In the genomic region with DNA sequence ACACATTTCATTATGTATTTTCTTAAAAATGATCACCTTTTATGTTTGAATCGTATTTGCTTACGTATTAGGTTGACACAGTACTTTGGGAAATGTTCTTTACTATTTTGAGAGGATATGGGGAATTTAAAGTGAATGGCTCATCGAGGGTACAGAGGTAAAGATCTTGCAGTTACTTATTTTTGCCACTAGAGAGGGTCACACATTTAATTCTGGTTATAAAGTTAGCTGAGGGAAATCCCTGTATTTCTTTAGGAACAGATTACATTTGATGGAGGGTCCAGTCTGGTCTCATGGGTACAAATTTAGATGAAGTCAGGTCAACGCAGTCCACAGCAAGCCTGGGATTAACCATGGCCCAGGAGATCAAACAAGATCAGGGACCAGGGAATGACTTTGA, we compare ENCODE assay signal across 14 cellular contexts. TPM values are rescaled to one million over a fixed set of nuclear protein-coding genes. Genes with fewer than 3 reads are reported as not detected.
DNase-seq lines count a peak whose midpoint lies in the region; ATAC-seq, FAIRE-seq and TF ChIP-seq lines count a peak whose summit lies in the region.
"Had no signal": no experiment of that assay in that cellular context is flagged by ENCODE, and none has a peak within 500 bp of the region (broad histone marks: within the 10 kb centered on the region; RNA-seq: fewer than 3 reads in every experiment).

No MANE protein-coding gene starts in this region.

- H3K27ac ChIP-seq in H9 (ENCODE audit: insufficient read length, low read depth, low read length) = no peak overlapping the region
- no peak overlapping the region for H3K27ac ChIP-seq in keratinocyte (ENCODE audit: control insufficient read depth, insufficient read depth, low read length)

- no peak overlapping the region for H4K8ac ChIP-seq in H9 (replicated peaks; ENCODE audit: insufficient read length, low read depth, low read length)

- no peaks in the 10 kb centered on the region for H3K9me3 ChIP-seq in H9 (ENCODE audit: control insufficient read depth, low read depth, low read length)
- no peaks in the 10 kb centered on the region for H3K9me3 ChIP-seq in keratinocyte (ENCODE audit: control insufficient read depth, low read depth, low read length)

- H3T11ph ChIP-seq in H9 (ENCODE audit: low read length) = no peak overlapping the region

- H3K36me3 Mint-ChIP-seq in CD14-positive monocyte (peaks cover 1 to 3% of the 10 kb centered on the region in 2 donors), H9 (ENCODE audit: insufficient read depth in 1 of 3, low read depth in 3 of 3) (no peaks in the 10 kb centered on the region)

- no CpG with 5 or more reads among the region's 4 CpGs for WGBS in H9 (ENCODE audit: extremely low coverage, insufficient read length, low lambda C conversion rate)

- H3K27me3 Mint-ChIP-seq in CD14-positive monocyte (ENCODE audit: low read depth in 3 of 3) (no peaks in the 10 kb centered on the region), H9 (ENCODE audit: low read depth) (no peaks in the 10 kb centered on the region)
- H3K27me3 Mint-ChIP-seq: stimulated activated memory B cell treated with anti-CD40 and anti-IgM and Interleukin-4, amounts not matched to agents 10 μg/mL and 1 μg/mL and 100 μg/mL, for 72 hours had no signal

- TF ChIP-seq CTCF in CD14-positive monocyte (IDR thresholded peaks at IDR 0.05) = peak; percentile 33
- TF ChIP-seq CTCF in H9 (conservative IDR thresholded peaks at IDR 0.05) = peak; percentile 57
- TF ChIP-seq CTCF in keratinocyte (optimal IDR thresholded peaks at IDR 0.05 in 1 of 3, IDR thresholded peaks at IDR 0.05 in 1 of 3, conservative IDR thresholded peaks at IDR 0.05 in 1 of 3; ENCODE audit: extremely low read depth in 1 of 3, insufficient read depth in 2 of 3, low read length in 3 of 3) = no peak

- H3K79me1 ChIP-seq in H9 (ENCODE audit: insufficient read depth, low read depth, low read length, poor library complexity, severe bottlenecking) = no peaks in the 10 kb centered on the region

- H3K9me1 ChIP-seq in keratinocyte (ENCODE audit: control insufficient read depth, extremely low read depth, insufficient read depth, low read length) = no peaks in the 10 kb centered on the region

- H3K23me2 ChIP-seq in H9 (ENCODE audit: insufficient read length, low read depth, low read length, poor library complexity, severe bottlenecking) = no peaks in the 10 kb centered on the region

- H3K4ac ChIP-seq in H9 (ENCODE audit: low read depth, low read length) = no peak overlapping the region

- H2BK15ac ChIP-seq in H9 (ENCODE audit: low read depth, low read length) = no peak overlapping the region

- H2AK5ac ChIP-seq in H9 (ENCODE audit: insufficient read length, low read length) = no peak overlapping the region

- peaks cover 0 to 4% of the 10 kb centered on the region in 2 experiments for H3K36me3 ChIP-seq in keratinocyte (ENCODE audit: control insufficient read depth in 2 of 2, extremely low read depth in 1 of 2, insufficient read depth in 2 of 2, low read length in 2 of 2)

- H3K9me3 Mint-ChIP-seq in CD14-positive monocyte = no peaks in the 10 kb centered on the region
- no peaks in the 10 kb centered on the region for H3K9me3 Mint-ChIP-seq in H9
- H3K9me3 Mint-ChIP-seq: stimulated activated memory B cell treated with anti-CD40 and anti-IgM and Interleukin-4, amounts not matched to agents 10 μg/mL and 1 μg/mL and 100 μg/mL, for 72 hours had no signal

- H3K9ac ChIP-seq in H9 (ENCODE audit: extremely low read depth, insufficient read length, low read length) (no peak overlapping the region), keratinocyte (ENCODE audit: control insufficient read depth, extremely low read depth, insufficient read depth, low read length) (no peak overlapping the region)

- DNase-seq in CD14-positive monocyte (ENCODE audit: low spot score) (no peak), H9 (no peak), keratinocyte (ENCODE audit: low read depth, low spot score) (no peak), NCI-H446 treated with DMSO at 0.1 percent for 48 hours (lab: John Stamatoyannopoulos, UW) (no peak), H4 (ENCODE audit: low spot score) (no peak), NOMO-1 treated with DMSO at 0.1 percent for 48 hours (lab: John Stamatoyannopoulos, UW; ENCODE audit: unreplicated experiment) (no peak)
- DNase-seq: anterior cingulate cortex, NCI-H1930 had no signal

- intact Hi-C loops in CD14-positive monocyte (cut with micrococcal nuclease) = no loop called here

- no peak overlapping the region for H3K4me3 ChIP-seq in keratinocyte (ENCODE audit: control insufficient read depth in 2 of 3, extremely low read depth in 1 of 3, insufficient read depth in 2 of 3, low read depth in 1 of 3, low read length in 3 of 3)
- H3K4me3 ChIP-seq: smooth muscle cell had no signal

- H4K5ac ChIP-seq in H9 (ENCODE audit: insufficient read length, low read depth, low read length) = no peak overlapping the region

- FAIRE-seq in TTC549 (lab: Jason Lieb, UNC) = peak; percentile 93
- peak; percentile 59 for FAIRE-seq in keratinocyte (lab: Jason Lieb, UNC)
- FAIRE-seq: frontal cortex had no signal

- H3K4me1 ChIP-seq in H9 (ENCODE audit: insufficient read depth, low read length) (no peaks in the 10 kb centered on the region), keratinocyte (ENCODE audit: control insufficient read depth, extremely low read depth, insufficient read depth, low read length) (no peaks in the 10 kb centered on the region)

- H3K18ac ChIP-seq in H9 (ENCODE audit: insufficient read length, low read depth, low read length) = no peak overlapping the region

- no peak overlapping the region for H3K56ac ChIP-seq in H9 (ENCODE audit: insufficient read length, low read depth, low read length)

- no peak overlapping the region for H2BK120ac ChIP-seq in H9 (ENCODE audit: low read depth, low read length, poor library complexity, severe bottlenecking)

- ATAC-seq in GM21390 (IDR thresholded peaks at IDR 0.05; ENCODE audit: unreplicated experiment) = no peak
- ATAC-seq: stimulated activated memory B cell treated with anti-CD40 and anti-IgM and Interleukin-4, amounts not matched to agents 10 μg/mL and 1 μg/mL and 100 μg/mL, for 72 hours had no signal

- H2AFZ ChIP-seq in H9 (ENCODE audit: low read length) (no peak overlapping the region), keratinocyte (ENCODE audit: control insufficient read depth, low read length) (no peak overlapping the region)

- no peak overlapping the region for H3K23ac ChIP-seq in H9 (ENCODE audit: insufficient read length, low read depth, low read length)

- dilution Hi-C loops in keratinocyte (cut with MboI; ENCODE audit: extremely low pct_ligation_motif_present, low sequenced_read_pairs) = no loop called here

- H3K4me1 Mint-ChIP-seq in CD14-positive monocyte (peaks cover 3% of the 10 kb centered on the region), H9 (no peaks in the 10 kb centered on the region)
- H3K4me1 Mint-ChIP-seq: stimulated activated memory B cell treated with anti-CD40 and anti-IgM and Interleukin-4, amounts not matched to agents 10 μg/mL and 1 μg/mL and 100 μg/mL, for 72 hours had no signal

- H2BK12ac ChIP-seq in H9 (ENCODE audit: insufficient read length, low read depth, low read length) = no peak overlapping the region

- no peaks in the 10 kb centered on the region for H3K27me3 ChIP-seq in H9 (ENCODE audit: insufficient read depth, low read length)
- H3K27me3 ChIP-seq in keratinocyte (ENCODE audit: control insufficient read depth, extremely low read depth, insufficient read depth, low read length) = no peaks in the 10 kb centered on the region

- H3K14ac ChIP-seq in H9 (ENCODE audit: insufficient read depth, low read length) = no peak overlapping the region

- H4K91ac ChIP-seq in H9 (ENCODE audit: insufficient read length, low read depth, low read length) = no peak overlapping the region

- H4K20me1 ChIP-seq in H9 (ENCODE audit: control insufficient read depth, insufficient read depth, insufficient read length) = no peaks in the 10 kb centered on the region
- H4K20me1 ChIP-seq in keratinocyte (ENCODE audit: control insufficient read depth, extremely low read depth, insufficient read depth, low read length) = no peaks in the 10 kb centered on the region

- no peaks in the 10 kb centered on the region for H3K79me2 ChIP-seq in H9 (ENCODE audit: insufficient read depth, low read length)
- H3K79me2 ChIP-seq in keratinocyte (ENCODE audit: control insufficient read depth, insufficient read depth, low read length) = no peaks in the 10 kb centered on the region

- H3K4me3 Mint-ChIP-seq in CD14-positive monocyte = no peak overlapping the region
- H3K4me3 Mint-ChIP-seq in H9 = no peak overlapping the region
- H3K4me3 Mint-ChIP-seq: stimulated activated memory B cell treated with anti-CD40 and anti-IgM and Interleukin-4, amounts not matched to agents 10 μg/mL and 1 μg/mL and 100 μg/mL, for 72 hours had no signal

- no peak overlapping the region for H2BK5ac ChIP-seq in H9 (ENCODE audit: insufficient read length, low read length)

- H2BK20ac ChIP-seq in H9 (ENCODE audit: low read depth, low read length, poor library complexity, severe bottlenecking) = no peak overlapping the region

- H3K27ac Mint-ChIP-seq in CD14-positive monocyte = no peak overlapping the region
- no peak overlapping the region for H3K27ac Mint-ChIP-seq in H9
- H3K27ac Mint-ChIP-seq: stimulated activated memory B cell treated with anti-CD40 and anti-IgM and Interleukin-4, amounts not matched to agents 10 μg/mL and 1 μg/mL and 100 μg/mL, for 72 hours had no signal

- H3K4me2 ChIP-seq in H9 (ENCODE audit: insufficient read depth, insufficient read length, low read length) (no peak overlapping the region), keratinocyte (ENCODE audit: control insufficient read depth, extremely low read depth, insufficient read depth, low read depth, low read length) (no peak overlapping the region)
- H3K4me2 ChIP-seq: smooth muscle cell had no signal

RNA-seq across cellular contexts. Expression of gene DYNC2LI1, which starts 24.5 kb away (rescaled TPM):
- polyA plus RNA-seq in CD14-positive monocyte = 1 to 10 TPM; 3.5 to 4.4 TPM
- total RNA-seq in H9 (2021) = 8.1 and 8.5 TPM in 2 replicates
- polyA plus RNA-seq in keratinocyte = 12.1 to 29.9 TPM (median 16.4 TPM) in 3 replicates
- polyA plus RNA-seq in keratinocyte (2011; ENCODE audit: low read depth) = 9.5 TPM
- polyA plus RNA-seq in keratinocyte (2011; cell fraction: cytosol; rRNA removed) = 13.1 and 27.9 TPM in 2 replicates
- 25.6 and 30.6 TPM in 2 replicates for polyA plus RNA-seq in keratinocyte (2011; cell fraction: nucleus; rRNA removed)
- 9.8 and 10.8 TPM in 2 replicates for polyA plus RNA-seq in keratinocyte (2012; ENCODE audit: low replicate concordance)
- 1.1 to 15.3 TPM (median 6.7 TPM) in 3 replicates for polyA minus RNA-seq in keratinocyte
- 7.7 TPM for polyA minus RNA-seq in keratinocyte (2011; cell fraction: cytosol; rRNA and poly(A)+ RNA removed)
- 6.0 and 16.7 TPM in 2 replicates for polyA minus RNA-seq in keratinocyte (2011; cell fraction: nucleus; rRNA and poly(A)+ RNA removed)
- 13.5 and 21.5 TPM in 2 replicates for total RNA-seq in H4 (2014; rRNA removed; shearing (Covaris generic))

RNA-seq across cellular contexts. Expression of gene ABCG5, which starts 40.3 kb away (rescaled TPM):
- polyA plus RNA-seq in CD14-positive monocyte = not detected
- total RNA-seq in H9 (2021) = not detected in 2 replicates
- polyA plus RNA-seq in keratinocyte = not detected in 3 replicates
- not detected for polyA plus RNA-seq in keratinocyte (2011; ENCODE audit: low read depth)
- not detected in 2 replicates for polyA plus RNA-seq in keratinocyte (2011; cell fraction: cytosol; rRNA removed)
- polyA plus RNA-seq in keratinocyte (2011; cell fraction: nucleus; rRNA removed) = 0.05 TPM in 1 of 2 replicates, not detected in the other
- not detected in 2 replicates for polyA plus RNA-seq in keratinocyte (2012; ENCODE audit: low replicate concordance)
- not detected in 3 replicates for polyA minus RNA-seq in keratinocyte
- polyA minus RNA-seq in keratinocyte (2011; cell fraction: cytosol; rRNA and poly(A)+ RNA removed) = not detected
- not detected in 2 replicates for polyA minus RNA-seq in keratinocyte (2011; cell fraction: nucleus; rRNA and poly(A)+ RNA removed)
- not detected in 2 replicates for total RNA-seq in H4 (2014; rRNA removed; shearing (Covaris generic))
- total RNA-seq: frontal cortex, mononuclear cell, smooth muscle cell had no signal
- polyA plus RNA-seq: smooth muscle cell had no signal

RNA-seq across cellular contexts. Expression of gene ABCG8, which starts 40.5 kb away (rescaled TPM):
- not detected for polyA plus RNA-seq in CD14-positive monocyte
- not detected in 2 replicates for total RNA-seq in H9 (2021)
- polyA plus RNA-seq in keratinocyte = not detected in 3 replicates
- not detected for polyA plus RNA-seq in keratinocyte (2011; ENCODE audit: low read depth)
- not detected in 2 replicates for polyA plus RNA-seq in keratinocyte (2011; cell fraction: cytosol; rRNA removed)
- not detected in 2 replicates for polyA plus RNA-seq in keratinocyte (2011; cell fraction: nucleus; rRNA removed)
- 0.04 TPM in 1 of 2 replicates, not detected in the other for polyA plus RNA-seq in keratinocyte (2012; ENCODE audit: low replicate concordance)
- polyA minus RNA-seq in keratinocyte = not detected in 3 replicates
- polyA minus RNA-seq in keratinocyte (2011; cell fraction: cytosol; rRNA and poly(A)+ RNA removed) = not detected
- polyA minus RNA-seq in keratinocyte (2011; cell fraction: nucleus; rRNA and poly(A)+ RNA removed) = not detected in 2 replicates
- not detected in 2 replicates for total RNA-seq in H4 (2014; rRNA removed; shearing (Covaris generic))
- total RNA-seq: mononuclear cell, smooth muscle cell had no signal
- polyA plus RNA-seq: smooth muscle cell had no signal

Comparison
In these comparisons a context has a peak if more than half of its experiments do, and no peak if none do; other contexts are left out.
1. CTCF ChIP-seq: peak in CD14-positive monocyte (single experiment) and H9 (single experiment); none in keratinocyte (0 of 3).